In genomic region chr14:100079606-100080005, GRCh38 we compare ENCODE assay signal across 1 cellular context.
TF ChIP-seq lines count a peak whose summit lies in the region.

No MANE protein-coding gene starts in this region.

TF ChIP-seq in GM12878, 131 proteins besides CTCF, POLR2A, EP300 and RAD21:
- TF ChIP-seq E2F4 (IDR thresholded peaks at IDR 0.05; ENCODE audit: low read depth, low read length) (no peak), RELA (IDR thresholded peaks at IDR 0.05; ENCODE audit: borderline replicate concordance, partially characterized antibody) (no peak), GATAD2B (conservative IDR thresholded peaks at IDR 0.05; ENCODE audit: low read depth) (no peak), SP1 (IDR thresholded peaks at IDR 0.05; ENCODE audit: low read depth, low read length) (no peak), PAX5 (IDR thresholded peaks at IDR 0.05; ENCODE audit: borderline replicate concordance, low read depth, low read length) (no peak)
